In genomic region chr12:49174218-49174617, GRCh38 we compare ENCODE assay signal across 17 cellular contexts. TPM values are rescaled to one million over a fixed set of nuclear protein-coding genes. Genes with fewer than 3 reads are reported as not detected.
A peak's percentile ranks its signal among the peaks of the same experiment; 100 is the strongest.
DNase-seq lines count a peak whose midpoint lies in the region; ATAC-seq and TF ChIP-seq lines count a peak whose summit lies in the region.
"Had no signal": no experiment of that assay in that cellular context is flagged by ENCODE, and none has a peak within 500 bp of the region (broad histone marks: within the 10 kb centered on the region; RNA-seq: fewer than 3 reads in every experiment).

No MANE protein-coding gene starts in this region.

- no peak overlapping the region for H3K9ac ChIP-seq in PC-3 (ENCODE audit: low read length)
- H3K9ac ChIP-seq: GM23248 had no signal

- H3K36me3 Mint-ChIP-seq in T-helper 17 cell (ENCODE audit: low read depth), result peaks cover 2% of the 10 kb centered on the region
- H3K36me3 Mint-ChIP-seq: CD4-positive, CD25-positive, alpha-beta regulatory T cell had no signal

- no peak for TF ChIP-seq CTCF in PC-3 (conservative IDR thresholded peaks at IDR 0.05; ENCODE audit: low read depth, low read length)

- no TSS peak for BruUV-seq in PC-3 (replicated peaks; lab: Mats Ljungman, UMichigan)

- no peaks in the 10 kb centered on the region for H3K9me3 ChIP-seq in T-helper 17 cell (ENCODE audit: control insufficient read depth, low read length, poor library complexity, severe bottlenecking)
- no peaks in the 10 kb centered on the region for H3K9me3 ChIP-seq in PC-3 (ENCODE audit: low read length)

- H3K79me2 ChIP-seq in PC-3 (ENCODE audit: low read length), result no peaks in the 10 kb centered on the region

- H3K4me3 ChIP-seq in PC-3 (ENCODE audit: low read length), result no peak overlapping the region
- H3K4me3 ChIP-seq: GM23248, HAP-1 had no signal

- DNase-seq in Daoy (ENCODE audit: low read depth) (peak; percentile 19), T-helper 17 cell (no peak), mesenteric fat pad (ENCODE audit: low spot score) (peak; percentile 18), KBM-7 (no peak), PC-3 (no peak)
- DNase-seq: C1 segment of cervical spinal cord; CD4-positive, CD25-positive, alpha-beta regulatory T cell; CD8-positive, alpha-beta memory T cell; COR-L47; DMS 273 treated with DMSO at 0.1 percent for 48 hours; DMS53; DND-41; GM23248 had no signal

- H2AFZ ChIP-seq in PC-3 (ENCODE audit: low read length), result no peak overlapping the region
- H2AFZ ChIP-seq: GM23248 had no signal

- H4K20me1 ChIP-seq in PC-3 (ENCODE audit: low read length), result no peaks in the 10 kb centered on the region

- H3K4me2 ChIP-seq in PC-3 (ENCODE audit: low read length), result no peak overlapping the region

- no peaks in the 10 kb centered on the region for H3K36me3 ChIP-seq in PC-3 (ENCODE audit: low read depth, low read length)
- H3K36me3 ChIP-seq: HAP-1 had no signal

- H3K4me3 Mint-ChIP-seq in T-helper 17 cell, result no peak overlapping the region
- H3K4me3 Mint-ChIP-seq: B cell; CD4-positive, CD25-positive, alpha-beta regulatory T cell; CD8-positive, alpha-beta memory T cell had no signal

- no peaks in the 10 kb centered on the region for H3K9me2 ChIP-seq in PC-3 (replicated peaks; ENCODE audit: low read length)

- no peaks in the 10 kb centered on the region for H3F3A ChIP-seq in PC-3 (ENCODE audit: low read length, unreplicated experiment)

- no peaks in the 10 kb centered on the region for H3K27me3 Mint-ChIP-seq in T-helper 17 cell
- H3K27me3 Mint-ChIP-seq: B cell; CD8-positive, alpha-beta memory T cell had no signal

- no peak overlapping the region for H3K27ac ChIP-seq in PC-3 (ENCODE audit: low read length)
- H3K27ac ChIP-seq: GM23248, HL-60 had no signal

- H3K4me1 Mint-ChIP-seq in T-helper 17 cell, result no peaks in the 10 kb centered on the region
- H3K4me1 Mint-ChIP-seq: CD4-positive, CD25-positive, alpha-beta regulatory T cell; CD8-positive, alpha-beta memory T cell had no signal

- no peaks in the 10 kb centered on the region for H3K27me3 ChIP-seq in PC-3 (ENCODE audit: low read length)

- no peaks in the 10 kb centered on the region for H3K4me1 ChIP-seq in PC-3 (ENCODE audit: insufficient read depth, low read length)

- CTCF ChIA-PET in PC-3 (lab: Charles Lee), result no interaction called here

- intact Hi-C loops in PC-3 (cut with micrococcal nuclease), result no loop called here

- in situ Hi-C loops in KBM-7 (cut with MboI; ENCODE audit: low pct_unique_long_range_greater_than_20kb, low sequenced_read_pairs), result no loop called here

- peak overlapping the region; percentile 34 for H3K27ac Mint-ChIP-seq in T-helper 17 cell
- H3K27ac Mint-ChIP-seq: B cell had no signal

- POLR2A ChIA-PET in PC-3 (lab: Charles Lee; ENCODE audit: unreplicated experiment), result no interaction called here

- ATAC-seq in T-helper 17 cell (no peak), HG02610 (IDR thresholded peaks at IDR 0.05; ENCODE audit: unreplicated experiment) (no peak), PC-3 (no peak)

RNA-seq across cellular contexts. Expression of gene TUBA1A, which starts 14.7 kb away (rescaled TPM):
- total RNA-seq in Daoy (2014; rRNA removed; shearing (Covaris generic)), result 306 and 316 TPM in 2 replicates
- 100 to 1,000 TPM; 282 to 416 TPM for total RNA-seq in T-helper 17 cell
- total RNA-seq in mesenteric fat pad, result 121 TPM
- 46.1 and 46.9 TPM in 2 replicates for total RNA-seq in PC-3 (2014; rRNA removed)

RNA-seq across cellular contexts. Expression of gene TUBA1B, which starts 43.0 kb away (rescaled TPM):
- 3,979 and 4,039 TPM in 2 replicates for total RNA-seq in Daoy (2014; rRNA removed; shearing (Covaris generic))
- total RNA-seq in T-helper 17 cell, result 100 to 1,000 TPM; 137 to 159 TPM
- 737 TPM for total RNA-seq in mesenteric fat pad
- 4,374 and 4,720 TPM in 2 replicates for total RNA-seq in PC-3 (2014; rRNA removed)

Comparison
In these comparisons a context has a peak if more than half of its experiments do, and no peak if none do; other contexts are left out.
1. DNase-seq: peak in Daoy (single experiment) and mesenteric fat pad (single experiment); none in T-helper 17 cell (0 of 3), KBM-7 (single experiment) and PC-3 (single experiment).